In genomic region chr17:437545-437944, GRCh38 we compare ENCODE assay signal across 9 cellular contexts. TPM values are rescaled to one million over a fixed set of nuclear protein-coding genes. Genes with fewer than 3 reads are reported as not detected.
"Had no signal": no experiment of that assay in that cellular context is flagged by ENCODE, and none has a peak within 500 bp of the region (broad histone marks: within the 10 kb centered on the region; RNA-seq: fewer than 3 reads in every experiment).

No MANE protein-coding gene starts in this region.

- H3K27ac ChIP-seq: GM23248 had no signal

- H3K4me3 Mint-ChIP-seq: IgD-negative memory B cell had no signal

- H3K4me3 ChIP-seq: GM23248, HAP-1 had no signal

- H2AFZ ChIP-seq: GM23248 had no signal

- H3K9ac ChIP-seq: GM23248 had no signal

- FAIRE-seq: HTR-8/SVneo had no signal

- DNase-seq: GM23248, GOT3, H7, KG1 had no signal

- H3K36me3 Mint-ChIP-seq: IgD-negative memory B cell had no signal

- H3K4me1 ChIP-seq: HAP-1 had no signal

- H3K27ac Mint-ChIP-seq: IgD-negative memory B cell had no signal

- ATAC-seq: HCT116 had no signal

- H3K4me1 Mint-ChIP-seq: IgD-negative memory B cell had no signal

RNA-seq across cellular contexts. Expression of gene RFLNB, which starts 8.2 kb away (rescaled TPM):
- total RNA-seq: HT-29 had no signal
